7 cellular contexts compared by ENCODE assay signal in the genomic region with DNA sequence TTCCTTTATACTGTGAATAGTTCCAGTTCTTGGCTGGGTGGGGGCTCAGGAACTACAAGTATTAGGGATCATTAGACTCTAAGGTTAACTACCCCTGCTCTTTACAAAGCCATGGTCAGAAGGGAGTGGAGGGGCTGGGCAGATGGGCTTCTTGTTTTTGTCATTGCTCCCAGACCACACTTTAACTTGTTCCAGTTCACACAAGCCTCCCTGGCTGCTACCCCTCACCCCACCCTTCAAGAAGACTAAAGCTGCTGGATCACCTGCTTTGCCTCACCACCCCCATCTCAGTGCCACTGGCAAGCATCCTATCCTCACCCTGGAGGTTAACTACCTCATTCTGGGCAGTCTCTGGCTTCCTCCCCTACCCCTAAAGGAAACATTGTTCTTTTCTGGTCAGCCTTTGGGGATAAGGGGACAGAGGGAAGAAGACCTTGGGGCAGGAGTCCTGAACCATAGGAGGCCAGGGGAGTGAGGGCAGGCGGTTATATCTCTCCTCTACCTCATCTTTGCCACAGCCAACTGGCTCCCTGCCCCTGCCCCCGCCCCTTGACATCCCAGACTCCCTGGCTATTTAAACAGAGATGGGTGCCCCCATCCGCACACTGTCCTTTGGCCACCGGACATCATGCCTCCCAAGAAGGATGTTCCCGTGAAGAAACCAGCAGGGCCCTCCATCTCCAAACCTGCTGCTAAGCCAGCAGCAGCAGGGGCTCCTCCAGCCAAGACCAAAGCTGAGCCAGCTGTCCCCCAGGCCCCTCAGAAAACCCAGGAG. TPM values are rescaled to one million over a fixed set of nuclear protein-coding genes. Genes with fewer than 3 reads are reported as not detected.
DNase-seq lines count a peak whose midpoint lies in the region; ATAC-seq, FAIRE-seq and TF ChIP-seq lines count a peak whose summit lies in the region.

No MANE protein-coding gene starts in this region.

- H3K27me3 Mint-ChIP-seq in endodermal cell (ENCODE audit: insufficient read depth) = no peaks in the 10 kb centered on the region
- H3K27me3 Mint-ChIP-seq in progenitor cell of endocrine pancreas = no peaks in the 10 kb centered on the region

- intact Hi-C loops in Panc1 (cut with micrococcal nuclease; ENCODE audit: unreplicated experiment) = no loop called here

- no peak overlapping the region for H3K27ac ChIP-seq in GM23248
- peak overlapping the region; percentile 93 for H3K27ac ChIP-seq in Panc1 (ENCODE audit: low read length)
- H3K27ac ChIP-seq in endodermal cell (ENCODE audit: low read depth, low read length) = no peak overlapping the region

- FAIRE-seq in frontal cortex (lab: Jason Lieb, UNC) = no peak

- in situ Hi-C loops in GM23248 (cut with MboI) = no loop called here
- in situ Hi-C loops in Panc1 (cut with HindIII; ENCODE audit: low pct_unique_long_range_greater_than_20kb, low sequenced_read_pairs) = no loop called here

- POLR2A ChIA-PET in Panc1 (lab: Charles Lee) = no interaction called here

- H3K36me3 ChIP-seq in GM23248 (ENCODE audit: low read depth) = no peaks in the 10 kb centered on the region
- H3K36me3 ChIP-seq in Panc1 (ENCODE audit: control insufficient read depth, insufficient read depth, low read length) = peaks cover 4% of the 10 kb centered on the region; the same call in 1 of the 2 replicates
- H3K36me3 ChIP-seq in endodermal cell (ENCODE audit: control insufficient read depth, insufficient read depth, low read length) = peaks cover 19% of the 10 kb centered on the region

- H3K4me1 Mint-ChIP-seq in endodermal cell = peaks cover 41% of the 10 kb centered on the region
- H3K4me1 Mint-ChIP-seq in progenitor cell of endocrine pancreas (ENCODE audit: low read depth) = peaks cover 22% of the 10 kb centered on the region

- H3K9ac ChIP-seq in GM23248 = peak overlapping the region; percentile 82
- peak overlapping the region; percentile 78 for H3K9ac ChIP-seq in endodermal cell (ENCODE audit: extremely low read depth, low read length, poor library complexity, severe bottlenecking)

- H3K27ac Mint-ChIP-seq in endodermal cell = peak overlapping the region; percentile 95
- peak overlapping the region; percentile 97 for H3K27ac Mint-ChIP-seq in progenitor cell of endocrine pancreas

- 72 to 83% methylated on average over 5 of the region's 5 CpGs for WGBS in GM23248 (ENCODE audit: low coverage in 1 of 2, low lambda C conversion rate in 2 of 2, missing lambda C conversion rate in 2 of 2), 2 experiments
- 76 to 90% methylated on average over 4 to 5 of the region's 5 CpGs for WGBS in endodermal cell (ENCODE audit: insufficient coverage in 1 of 2, insufficient read length in 1 of 2), 2 experiments

- no peak for TF ChIP-seq CTCF in Panc1 (IDR thresholded peaks at IDR 0.05)
- no peak for TF ChIP-seq CTCF in endodermal cell (conservative IDR thresholded peaks at IDR 0.05)
- no peak for TF ChIP-seq CTCF in progenitor cell of endocrine pancreas (IDR thresholded peaks at IDR 0.05; ENCODE audit: unreplicated experiment)

- H3K9me3 ChIP-seq in GM23248 (ENCODE audit: low read depth) = no peaks in the 10 kb centered on the region
- no peaks in the 10 kb centered on the region for H3K9me3 ChIP-seq in Panc1 (ENCODE audit: control insufficient read depth, insufficient read depth, low read depth, low read length)
- H3K9me3 ChIP-seq in endodermal cell (ENCODE audit: control insufficient read depth, low read length) = no peaks in the 10 kb centered on the region

- H3K79me2 ChIP-seq in GM23248 (ENCODE audit: insufficient read depth) = peaks cover 23% of the 10 kb centered on the region

- H3F3A ChIP-seq in GM23248 (ENCODE audit: insufficient read depth) = peaks cover 18% of the 10 kb centered on the region; the same call in 1 of the 2 replicates

- no peaks in the 10 kb centered on the region for H4K20me1 ChIP-seq in GM23248 (ENCODE audit: insufficient read depth)

- CTCF ChIA-PET in Panc1 (lab: Charles Lee) = no interaction called here

- H3K4me1 ChIP-seq in GM23248 (ENCODE audit: insufficient read depth) = peaks cover 16% of the 10 kb centered on the region
- H3K4me1 ChIP-seq in Panc1 (ENCODE audit: control insufficient read depth, insufficient read depth, low read length) = peaks cover 28% of the 10 kb centered on the region
- peaks cover 12% of the 10 kb centered on the region for H3K4me1 ChIP-seq in endodermal cell (ENCODE audit: control insufficient read depth, insufficient read depth, low read length)

- H3K4me3 ChIP-seq in GM23248 = peak overlapping the region; percentile 78
- peak overlapping the region; percentile 66 for H3K4me3 ChIP-seq in Panc1 (ENCODE audit: low read depth in 2 of 2, low read length in 2 of 2)
- H3K4me3 ChIP-seq in endodermal cell (ENCODE audit: low read length) = peak overlapping the region; percentile 92

- DNase-seq in GM23248 (no peak), Panc1 (ENCODE audit: low read depth, low spot score) (no peak), endodermal cell (no peak), progenitor cell of endocrine pancreas (ENCODE audit: low spot score, unreplicated experiment) (no peak), frontal cortex (ENCODE audit: low spot score in 2 of 2) (no peak)
- no peak for DNase-seq in stimulated activated CD4-positive, alpha-beta T cell treated with anti-CD3 and anti-CD28 coated beads, Interleukin-12 subunit alpha, Interleukin-12 subunit beta, amount 100 ng/mL, for 4 hours

- peak overlapping the region; percentile 87 for H3K4me2 ChIP-seq in GM23248 (ENCODE audit: unreplicated experiment)

- no peaks in the 10 kb centered on the region for H3K9me3 Mint-ChIP-seq in endodermal cell
- no peaks in the 10 kb centered on the region for H3K9me3 Mint-ChIP-seq in progenitor cell of endocrine pancreas (ENCODE audit: low read depth)

- H3K9me2 ChIP-seq in GM23248 (ENCODE audit: insufficient read depth) = no peaks in the 10 kb centered on the region

- BruUV-seq in Panc1 (replicated peaks; lab: Mats Ljungman, UMichigan) = no TSS peak

- no peak for ATAC-seq in Panc1
- ATAC-seq in HG03457 (IDR thresholded peaks at IDR 0.05; ENCODE audit: unreplicated experiment) = no peak

- no peaks in the 10 kb centered on the region for H3K27me3 ChIP-seq in GM23248 (replicated peaks; ENCODE audit: insufficient read depth)
- H3K27me3 ChIP-seq in Panc1 (ENCODE audit: control insufficient read depth, insufficient read depth, low read length) = no peaks in the 10 kb centered on the region
- no peaks in the 10 kb centered on the region for H3K27me3 ChIP-seq in endodermal cell (ENCODE audit: control insufficient read depth, insufficient read depth, low read length, poor library complexity, severe bottlenecking)

- H3K36me3 Mint-ChIP-seq in endodermal cell (ENCODE audit: low read depth) (peaks cover 12% of the 10 kb centered on the region), progenitor cell of endocrine pancreas (ENCODE audit: insufficient read depth) (peaks cover 12% of the 10 kb centered on the region)

- H3K4me3 Mint-ChIP-seq in endodermal cell (peak overlapping the region; percentile 85), progenitor cell of endocrine pancreas (ENCODE audit: low read depth) (peak overlapping the region; percentile 94)

- no peak overlapping the region for H2AFZ ChIP-seq in GM23248

RNA-seq across cellular contexts. Expression of gene MYL6B, which starts 1.1 kb away (rescaled TPM):
- 23.5 and 53.2 TPM in 2 replicates for total RNA-seq in GM23248 (2014; rRNA removed; shearing (Covaris generic))
- polyA plus RNA-seq in GM23248 (2016; fragmentation: Nextera tagmentation; extraction: Ambion mirVana) = 67.8 and 72.8 TPM in 2 replicates
- total RNA-seq in Panc1 (2021; ENCODE audit: unreplicated experiment) (66.5 TPM), endodermal cell (100 to 1,000 TPM; 153 to 191 TPM), progenitor cell of endocrine pancreas (169 and 172 TPM in 2 replicates), frontal cortex (123 TPM)
- polyA plus RNA-seq in Panc1 (2012; ENCODE audit: insufficient read length) = 236 TPM
- 175 TPM for polyA plus RNA-seq in endodermal cell (2013, experiment 1 of 2)
- 170 TPM for polyA plus RNA-seq in endodermal cell (2013, experiment 2 of 2)

RNA-seq across cellular contexts. Expression of gene MYL6, which starts 4.7 kb away (rescaled TPM):
- total RNA-seq in GM23248 (2014; rRNA removed; shearing (Covaris generic)) = 2,633 and 2,662 TPM in 2 replicates
- polyA plus RNA-seq in GM23248 (2016; fragmentation: Nextera tagmentation; extraction: Ambion mirVana) = 3,948 and 3,969 TPM in 2 replicates
- total RNA-seq in Panc1 (2021; ENCODE audit: unreplicated experiment) (1,024 TPM), endodermal cell (1,000 to 10,000 TPM; 1,640 to 1,647 TPM), progenitor cell of endocrine pancreas (1,155 and 1,178 TPM in 2 replicates), frontal cortex (511 TPM)
- polyA plus RNA-seq in Panc1 (2012; ENCODE audit: insufficient read length) = 1,487 TPM
- polyA plus RNA-seq in endodermal cell (2013, experiment 1 of 2) = 1,347 TPM
- 1,436 TPM for polyA plus RNA-seq in endodermal cell (2013, experiment 2 of 2)

RNA-seq across cellular contexts. Expression of gene ESYT1, which starts 25.4 kb away (rescaled TPM):
- 164 and 216 TPM in 2 replicates for total RNA-seq in GM23248 (2014; rRNA removed; shearing (Covaris generic))
- 108 and 115 TPM in 2 replicates for polyA plus RNA-seq in GM23248 (2016; fragmentation: Nextera tagmentation; extraction: Ambion mirVana)
- total RNA-seq in Panc1 (2021; ENCODE audit: unreplicated experiment) (152 TPM), endodermal cell (100 to 1,000 TPM in 1 of 2 donors, 10 to 100 TPM in 1; 97.0 to 118 TPM), progenitor cell of endocrine pancreas (102 TPM in 2 replicates), frontal cortex (26.5 TPM)
- 100 TPM for polyA plus RNA-seq in Panc1 (2012; ENCODE audit: insufficient read length)
- 55.5 TPM for polyA plus RNA-seq in endodermal cell (2013, experiment 1 of 2)
- 64.1 TPM for polyA plus RNA-seq in endodermal cell (2013, experiment 2 of 2)

RNA-seq across cellular contexts. Expression of gene ZC3H10, which starts 35.4 kb away (rescaled TPM):
- 1.9 and 2.7 TPM in 2 replicates for total RNA-seq in GM23248 (2014; rRNA removed; shearing (Covaris generic))
- 3.0 and 3.3 TPM in 2 replicates for polyA plus RNA-seq in GM23248 (2016; fragmentation: Nextera tagmentation; extraction: Ambion mirVana)
- total RNA-seq in Panc1 (2021; ENCODE audit: unreplicated experiment) = 6.0 TPM
- 5.0 TPM for polyA plus RNA-seq in Panc1 (2012; ENCODE audit: insufficient read length)
- total RNA-seq in endodermal cell = 1 to 10 TPM; 7.9 to 9.1 TPM
- polyA plus RNA-seq in endodermal cell (2013, experiment 1 of 2) = 6.1 TPM
- 4.3 TPM for polyA plus RNA-seq in endodermal cell (2013, experiment 2 of 2)
- total RNA-seq in progenitor cell of endocrine pancreas = 12.0 and 13.8 TPM in 2 replicates
- 8.2 TPM for total RNA-seq in frontal cortex

RNA-seq across cellular contexts. Expression of gene SMARCC2, which starts 35.8 kb away (rescaled TPM):
- 23.4 and 34.0 TPM in 2 replicates for total RNA-seq in GM23248 (2014; rRNA removed; shearing (Covaris generic))
- polyA plus RNA-seq in GM23248 (2016; fragmentation: Nextera tagmentation; extraction: Ambion mirVana) = 64.3 and 66.9 TPM in 2 replicates
- total RNA-seq in Panc1 (2021; ENCODE audit: unreplicated experiment) (129 TPM), endodermal cell (100 to 1,000 TPM; 127 to 129 TPM), progenitor cell of endocrine pancreas (202 and 207 TPM in 2 replicates), frontal cortex (93.3 TPM)
- polyA plus RNA-seq in Panc1 (2012; ENCODE audit: insufficient read length) = 105 TPM
- polyA plus RNA-seq in endodermal cell (2013, experiment 1 of 2) = 114 TPM
- polyA plus RNA-seq in endodermal cell (2013, experiment 2 of 2) = 107 TPM
